ENCODE assay signal across 24 cellular contexts in the genomic region with DNA sequence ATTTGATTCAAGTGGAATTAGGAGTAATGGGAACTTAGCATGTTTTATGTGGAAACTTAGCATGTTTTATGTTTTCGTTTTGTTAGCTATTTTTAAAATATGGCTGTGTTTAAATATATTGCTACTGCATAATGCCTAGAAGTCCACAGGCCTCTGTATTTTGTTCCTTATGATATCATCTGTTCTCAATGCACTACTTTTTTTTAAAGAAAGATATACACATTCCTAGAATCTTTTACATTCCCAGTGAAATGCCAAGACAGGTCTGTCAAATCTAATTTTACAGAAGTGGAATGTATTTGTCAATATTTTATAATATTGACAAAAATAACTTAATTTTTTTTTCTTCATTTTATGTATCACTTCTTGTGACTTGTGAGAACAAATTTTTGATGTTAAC. TPM values are rescaled to one million over a fixed set of nuclear protein-coding genes. Genes with fewer than 3 reads are reported as not detected.
DNase-seq lines count a peak whose midpoint lies in the region; TF ChIP-seq lines count a peak whose summit lies in the region.
"Had no signal": no experiment of that assay in that cellular context is flagged by ENCODE, and none has a peak within 500 bp of the region (broad histone marks: within the 10 kb centered on the region; RNA-seq: fewer than 3 reads in every experiment).

No MANE protein-coding gene starts in this region.

- no peaks in the 10 kb centered on the region for H3K9me3 ChIP-seq in smooth muscle cell (replicated peaks; ENCODE audit: low read depth)
- H3K9me3 ChIP-seq: heart left ventricle, MG63, thoracic aorta, uterus had no signal

- no peak for TF ChIP-seq RAD21 in Ishikawa (IDR thresholded peaks at IDR 0.05; ENCODE audit: low read depth)

- H3K27ac ChIP-seq in smooth muscle cell (ENCODE audit: low read depth), result peak overlapping the region; percentile 28
- H3K27ac ChIP-seq: heart left ventricle, uterus had no signal

- no peaks in the 10 kb centered on the region for H3F3A ChIP-seq in smooth muscle cell (ENCODE audit: low read depth)

- no peak for TF ChIP-seq EP300 in Ishikawa (IDR thresholded peaks at IDR 0.05; ENCODE audit: borderline replicate concordance)

- peak; percentile 29 for DNase-seq in astrocyte of the hippocampus (ENCODE audit: low read depth, low spot score)
- peak; percentile 50 for DNase-seq in kidney glomerular epithelial cell (lab: John Stamatoyannopoulos, UW)
- no peak for DNase-seq in smooth muscle cell (lab: John Stamatoyannopoulos, UW; ENCODE audit: unreplicated experiment)
- no peak for DNase-seq in nephron progenitor cell
- no peak for DNase-seq in endothelial cell (ENCODE audit: low spot score)
- no peak for DNase-seq in NCI-H2081 (lab: John Stamatoyannopoulos, UW)
- DNase-seq: activated CD4-positive, alpha-beta T cell treated with anti-CD3 and anti-CD28 coated beads, Interleukin-2, amount 50 U/mL, for 4 hours; activated CD4-positive, CD25-positive, alpha-beta regulatory T cell; effector CD8-positive, alpha-beta T cell; erythroblast; foreskin fibroblast; heart left ventricle; left cardiac atrium; mammary epithelial cell; MG63; NCI-H2029 treated with DMSO at 0.1 percent for 48 hours; NCI-H446; NCI-H774; uterus had no signal

- H3K27me3 Mint-ChIP-seq in nephron progenitor cell (ENCODE audit: low read depth, poor library complexity) (peaks cover 3% of the 10 kb centered on the region), endothelial cell (ENCODE audit: unreplicated experiment) (no peaks in the 10 kb centered on the region)
- H3K27me3 Mint-ChIP-seq: stimulated activated naive CD8-positive, alpha-beta T cell treated with anti-CD3 and anti-CD28 coated beads, Interleukin-15, Interleukin-2, amounts not matched to agents 100 ng/mL and 50 ng/mL, for 24 hours had no signal

- peaks cover 6% of the 10 kb centered on the region for H4K20me1 ChIP-seq in smooth muscle cell (ENCODE audit: low read depth)

- no peak overlapping the region for H3K4me3 ChIP-seq in smooth muscle cell
- H3K4me3 ChIP-seq: heart left ventricle, K562, MG63, uterus had no signal

- H3K36me3 Mint-ChIP-seq in nephron progenitor cell (ENCODE audit: low read depth), result no peaks in the 10 kb centered on the region
- no peaks in the 10 kb centered on the region for H3K36me3 Mint-ChIP-seq in endothelial cell (ENCODE audit: low read depth, unreplicated experiment)
- H3K36me3 Mint-ChIP-seq: activated naive CD4-positive, alpha-beta T cell treated with anti-CD3 and anti-CD28 coated beads, Interleukin-2, amount 50 U/mL, for 72 hours had no signal

- peaks cover 74% of the 10 kb centered on the region for H3K79me2 ChIP-seq in smooth muscle cell (ENCODE audit: low read depth)

- no peak overlapping the region for H2AFZ ChIP-seq in smooth muscle cell (ENCODE audit: low read depth)

- H3K4me3 Mint-ChIP-seq in nephron progenitor cell (no peak overlapping the region), endothelial cell (ENCODE audit: unreplicated experiment) (no peak overlapping the region)
- H3K4me3 Mint-ChIP-seq: stimulated activated naive CD8-positive, alpha-beta T cell treated with anti-CD3 and anti-CD28 coated beads, Interleukin-15, Interleukin-2, amounts not matched to agents 100 ng/mL and 50 ng/mL, for 24 hours had no signal

- H3K4me1 Mint-ChIP-seq in nephron progenitor cell, result peaks cover 10% of the 10 kb centered on the region
- peaks cover 7% of the 10 kb centered on the region for H3K4me1 Mint-ChIP-seq in endothelial cell (ENCODE audit: unreplicated experiment)

- TF ChIP-seq CTCF in smooth muscle cell (IDR thresholded peaks at IDR 0.05; ENCODE audit: borderline replicate concordance, insufficient read depth, poor library complexity, severe bottlenecking) (no peak), nephron progenitor cell (IDR thresholded peaks at IDR 0.05) (no peak), endothelial cell (IDR thresholded peaks at IDR 0.05; ENCODE audit: unreplicated experiment) (no peak)

- H3K36me3 ChIP-seq in smooth muscle cell (ENCODE audit: low read depth), result no peaks in the 10 kb centered on the region
- H3K36me3 ChIP-seq: heart left ventricle, MG63, thoracic aorta, uterus had no signal

- H3K4me1 ChIP-seq in smooth muscle cell (ENCODE audit: low read depth), result no peaks in the 10 kb centered on the region
- H3K4me1 ChIP-seq: uterus had no signal

- 85% methylated on average over 1 of the region's 1 CpG for WGBS in smooth muscle cell (ENCODE audit: low lambda C conversion rate)

- H3K9ac ChIP-seq in smooth muscle cell (ENCODE audit: low read depth), result no peak overlapping the region

- H3K27ac Mint-ChIP-seq in nephron progenitor cell (no peak overlapping the region), endothelial cell (ENCODE audit: unreplicated experiment) (no peak overlapping the region)
- H3K27ac Mint-ChIP-seq: activated naive CD4-positive, alpha-beta T cell treated with anti-CD3 and anti-CD28 coated beads, Interleukin-2, amount 50 U/mL, for 72 hours; stimulated activated naive CD8-positive, alpha-beta T cell treated with anti-CD3 and anti-CD28 coated beads, Interleukin-15, Interleukin-2, amounts not matched to agents 100 ng/mL and 50 ng/mL, for 24 hours had no signal

- no peaks in the 10 kb centered on the region for H3K9me3 Mint-ChIP-seq in nephron progenitor cell
- H3K9me3 Mint-ChIP-seq in endothelial cell (ENCODE audit: unreplicated experiment), result no peaks in the 10 kb centered on the region
- H3K9me3 Mint-ChIP-seq: activated naive CD4-positive, alpha-beta T cell treated with anti-CD3 and anti-CD28 coated beads, Interleukin-2, amount 50 U/mL, for 72 hours; stimulated activated naive CD8-positive, alpha-beta T cell treated with anti-CD3 and anti-CD28 coated beads, Interleukin-15, Interleukin-2, amounts not matched to agents 100 ng/mL and 50 ng/mL, for 24 hours had no signal

- no peaks in the 10 kb centered on the region for H3K27me3 ChIP-seq in smooth muscle cell (ENCODE audit: low read depth)
- H3K27me3 ChIP-seq: heart left ventricle, MG63, uterus had no signal

- H3K4me2 ChIP-seq in smooth muscle cell, result peak overlapping the region; percentile 39

TF ChIP-seq in Ishikawa, 13 proteins besides CTCF, POLR2A, EP300 and RAD21:
- TF ChIP-seq TAF1 (IDR thresholded peaks at IDR 0.05; ENCODE audit: low read depth), result no peak
- peak; percentile 85 for TF ChIP-seq TEAD4 (IDR thresholded peaks at IDR 0.05)
- TF ChIP-seq YY1 (IDR thresholded peaks at IDR 0.05; ENCODE audit: low read depth), result no peak

RNA-seq across cellular contexts. Expression of gene ST7, which starts 51.6 kb away (rescaled TPM):
- total RNA-seq in smooth muscle cell (23.2 and 35.5 TPM in 2 replicates), endothelial cell (ENCODE audit: unreplicated experiment) (44.1 TPM)
- polyA plus RNA-seq in smooth muscle cell, result 25.1 and 26.1 TPM in 2 replicates

Comparison
In these comparisons a context has a peak if more than half of its experiments do, and no peak if none do; other contexts are left out.
1. DNase-seq: peak in astrocyte of the hippocampus (single experiment) and kidney glomerular epithelial cell (single experiment); none in smooth muscle cell (single experiment), nephron progenitor cell (single experiment), endothelial cell (single experiment) and NCI-H2081 (0 of 2).